In the genomic region with DNA sequence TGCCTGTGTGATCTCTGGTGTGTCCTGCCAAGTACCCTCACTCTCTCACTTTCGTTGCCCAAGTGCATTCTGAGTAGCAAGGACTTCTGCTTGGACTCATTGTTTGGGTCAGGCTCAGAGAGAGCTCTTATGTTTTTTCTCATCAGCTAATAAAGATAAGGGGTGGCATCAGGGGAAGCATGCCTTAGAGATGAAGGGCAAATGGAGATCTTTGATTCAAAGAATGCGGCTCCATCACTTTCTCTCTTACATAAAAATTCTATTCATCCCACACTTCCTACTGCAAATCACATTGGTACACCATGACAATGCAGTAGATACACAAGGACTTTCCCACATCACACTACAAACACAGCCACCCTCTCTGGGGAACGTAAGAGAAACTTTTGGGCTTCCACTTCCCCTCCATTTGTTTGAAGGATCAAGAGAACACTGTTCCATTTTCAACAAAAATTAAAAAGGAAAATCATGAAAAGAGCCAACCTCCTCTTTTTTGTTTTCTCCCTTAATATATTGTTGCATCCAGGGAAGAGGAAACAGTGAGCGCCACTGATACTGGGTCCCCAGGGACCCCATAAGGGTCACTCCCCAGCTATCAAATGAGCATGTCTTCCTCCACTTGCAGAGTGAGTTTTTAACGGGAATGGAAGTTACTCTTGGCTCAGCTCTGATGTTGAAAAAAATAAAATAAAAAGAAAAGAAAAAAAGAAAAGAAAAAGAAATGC, we compare ENCODE assay signal across 18 cellular contexts.
DNase-seq lines count a peak whose midpoint lies in the region; ATAC-seq and TF ChIP-seq lines count a peak whose summit lies in the region.
"Had no signal": no experiment of that assay in that cellular context is flagged by ENCODE, and none has a peak within 500 bp of the region (broad histone marks: within the 10 kb centered on the region; RNA-seq: fewer than 3 reads in every experiment).

No MANE protein-coding gene starts in this region.

- H3K36me3 ChIP-seq in esophagus squamous epithelium (no peaks in the 10 kb centered on the region), tibial nerve (no peaks in the 10 kb centered on the region)
- H3K36me3 ChIP-seq: MG63 had no signal

- H3K4me3 Mint-ChIP-seq in nephron progenitor cell: no peak overlapping the region
- H3K4me3 Mint-ChIP-seq: naive B cell had no signal

- H3K4me1 ChIP-seq in esophagus squamous epithelium: peaks cover 9 to 59% (median 39%) of the 10 kb centered on the region in 3 donors
- peaks cover 0 to 34% (median 8%) of the 10 kb centered on the region in 4 donors for H3K4me1 ChIP-seq in tibial nerve

- H3K27ac ChIP-seq in esophagus squamous epithelium: peak overlapping the region; percentile 64 to 83 (median 72)
- peak overlapping the region; percentile 64 to 81 (median 72) for H3K27ac ChIP-seq in tibial nerve
- H3K27ac ChIP-seq: foreskin keratinocyte had no signal

- WGBS in esophagus squamous epithelium, 2 donors: 41 to 45% methylated on average over 5 of the region's 5 CpGs
- 46 to 47% methylated on average over 5 of the region's 5 CpGs for WGBS in tibial nerve, 2 donors

- no peaks in the 10 kb centered on the region for H3K9me3 Mint-ChIP-seq in nephron progenitor cell
- H3K9me3 Mint-ChIP-seq: naive B cell had no signal

- H3K27me3 ChIP-seq in esophagus squamous epithelium (no peaks in the 10 kb centered on the region), tibial nerve (no peaks in the 10 kb centered on the region)
- H3K27me3 ChIP-seq: foreskin keratinocyte, MG63 had no signal

- no peaks in the 10 kb centered on the region for H3K36me3 Mint-ChIP-seq in nephron progenitor cell (ENCODE audit: low read depth)
- H3K36me3 Mint-ChIP-seq: naive B cell had no signal

- H3K4me1 Mint-ChIP-seq in nephron progenitor cell: peaks cover 34% of the 10 kb centered on the region
- H3K4me1 Mint-ChIP-seq: naive B cell had no signal

- H3K4me3 ChIP-seq in NB4 (ENCODE audit: low read depth, low read length): no peak overlapping the region
- no peak overlapping the region for H3K4me3 ChIP-seq in esophagus squamous epithelium
- no peak overlapping the region for H3K4me3 ChIP-seq in tibial nerve
- H3K4me3 ChIP-seq: MG63 had no signal

- ATAC-seq in GM21717 (IDR thresholded peaks at IDR 0.05; ENCODE audit: unreplicated experiment) (no peak), HG03521 (IDR thresholded peaks at IDR 0.05; ENCODE audit: unreplicated experiment) (no peak)
- ATAC-seq: activated CD4-positive, CD25-positive, alpha-beta regulatory T cell treated with anti-CD3 and anti-CD28 coated beads, Interleukin-2, amount 50 U/mL, for 24 hours; foreskin keratinocyte; stimulated activated naive CD8-positive, alpha-beta T cell treated with anti-CD3 and anti-CD28 coated beads, Interleukin-15, Interleukin-2, amounts not matched to agents 100 U/mL and 50 U/mL, for 24 hours had no signal

- peaks cover 4% of the 10 kb centered on the region for H3K27me3 Mint-ChIP-seq in nephron progenitor cell (ENCODE audit: low read depth, poor library complexity)
- H3K27me3 Mint-ChIP-seq: progenitor cell of endocrine pancreas had no signal

- intact Hi-C loops in esophagus squamous epithelium (cut with DNase I): no loop called here

- H3K9me3 ChIP-seq in esophagus squamous epithelium (no peaks in the 10 kb centered on the region), tibial nerve (no peaks in the 10 kb centered on the region)

- no peak for TF ChIP-seq CTCF in NB4 (IDR thresholded peaks at IDR 0.05; ENCODE audit: low read depth, low read length)
- TF ChIP-seq CTCF in esophagus squamous epithelium (IDR thresholded peaks at IDR 0.05): no peak
- no peak for TF ChIP-seq CTCF in nephron progenitor cell (IDR thresholded peaks at IDR 0.05)
- TF ChIP-seq CTCF in tibial nerve (IDR thresholded peaks at IDR 0.05): no peak

- TF ChIP-seq POLR2A in NB4 (IDR thresholded peaks at IDR 0.05; ENCODE audit: extremely low read depth, insufficient read length) (no peak), esophagus squamous epithelium (IDR thresholded peaks at IDR 0.05) (no peak), tibial nerve (IDR thresholded peaks at IDR 0.05) (no peak)

- peak; percentile 58 for DNase-seq in NB4 (ENCODE audit: low read depth)
- DNase-seq in esophagus squamous epithelium (lab: John Stamatoyannopoulos, UW): no peak
- DNase-seq in nephron progenitor cell: no peak
- DNase-seq in tibial nerve (ENCODE audit: low spot score in 2 of 2): no peak
- no peak for DNase-seq in hippocampal formation (lab: John Stamatoyannopoulos, UW)
- DNase-seq in superior temporal gyrus (ENCODE audit: extremely low spot score): no peak
- DNase-seq: activated effector memory CD4-positive, alpha-beta T cell treated with Interleukin-2 at 50 U/mL for 16 hours; amygdala; MG63; naive B cell; NCI-H1930; NCI-H524 treated with DMSO at 0.1 percent for 48 hours; stimulated activated naive CD8-positive, alpha-beta T cell treated with anti-CD3 and anti-CD28 coated beads, Interleukin-15, Interleukin-2, amounts not matched to agents 100 U/mL and 50 U/mL, for 24 hours had no signal

- TF ChIP-seq EP300 in tibial nerve (IDR thresholded peaks at IDR 0.05): no peak

- H3K27ac Mint-ChIP-seq in nephron progenitor cell: peak overlapping the region; percentile 49
- H3K27ac Mint-ChIP-seq: progenitor cell of endocrine pancreas had no signal
